ENCODE assay signal across 16 cellular contexts in the genomic region with DNA sequence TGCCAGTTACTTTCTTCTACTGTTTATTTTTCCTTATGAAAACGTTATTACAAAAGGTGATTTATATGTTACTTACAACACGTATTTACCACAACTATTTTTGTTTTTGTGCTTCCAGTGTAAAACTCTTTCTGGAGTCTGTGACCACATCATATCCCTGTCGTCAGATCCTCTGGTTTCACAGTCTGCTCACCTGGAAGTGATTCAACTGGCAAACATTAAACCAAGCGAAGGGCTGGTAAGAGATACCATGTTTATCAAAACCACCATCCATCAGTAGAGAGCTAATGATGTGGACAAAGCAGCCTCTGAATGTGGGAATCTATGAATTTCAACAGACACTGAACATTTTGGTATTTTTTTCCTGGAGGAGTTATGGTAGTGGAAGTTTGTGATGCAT.
DNase-seq lines count a peak whose midpoint lies in the region; ATAC-seq and TF ChIP-seq lines count a peak whose summit lies in the region.
"Had no signal": no experiment of that assay in that cellular context is flagged by ENCODE, and none has a peak within 500 bp of the region (broad histone marks: within the 10 kb centered on the region; RNA-seq: fewer than 3 reads in every experiment).

No MANE protein-coding gene starts in this region.

- H3K27ac ChIP-seq in GM23338 (ENCODE audit: low read depth): no peak overlapping the region
- H3K27ac ChIP-seq: 22Rv1 had no signal

- H3K79me2 ChIP-seq in GM23338 (replicated peaks; ENCODE audit: insufficient read depth): no peaks in the 10 kb centered on the region

- no peaks in the 10 kb centered on the region for H3K9me3 ChIP-seq in T-helper 17 cell (ENCODE audit: control insufficient read depth, low read length, poor library complexity, severe bottlenecking)

- H3K27ac Mint-ChIP-seq in GM23338 (no peak overlapping the region), T-helper 17 cell (no peak overlapping the region)
- H3K27ac Mint-ChIP-seq: CD8-positive, alpha-beta T cell had no signal

- no peaks in the 10 kb centered on the region for H3K27me3 ChIP-seq in GM23338 (ENCODE audit: insufficient read depth)

- TF ChIP-seq CTCF in GM23338 (conservative IDR thresholded peaks at IDR 0.05; ENCODE audit: low read depth in 2 of 2): no peak

- H3K4me2 ChIP-seq in GM23338: no peak overlapping the region

- no peaks in the 10 kb centered on the region for H3F3A ChIP-seq in GM23338 (replicated peaks; ENCODE audit: low read depth)

- H3K4me1 ChIP-seq in GM23338 (ENCODE audit: insufficient read depth): peaks cover 35% of the 10 kb centered on the region

- no peaks in the 10 kb centered on the region for H4K20me1 ChIP-seq in GM23338 (replicated peaks; ENCODE audit: insufficient read depth)

- H2AFZ ChIP-seq in GM23338: no peak overlapping the region

- no peaks in the 10 kb centered on the region for H3K9me2 ChIP-seq in GM23338 (ENCODE audit: insufficient read depth)

- no peaks in the 10 kb centered on the region for H3K9me3 Mint-ChIP-seq in GM23338
- H3K9me3 Mint-ChIP-seq: CD8-positive, alpha-beta T cell had no signal

- H3K4me1 Mint-ChIP-seq in GM23338 (peaks cover 25% of the 10 kb centered on the region), T-helper 17 cell (no peaks in the 10 kb centered on the region)

- H3K4me3 ChIP-seq in GM23338: no peak overlapping the region

- H3K36me3 ChIP-seq in GM23338 (ENCODE audit: insufficient read depth): no peaks in the 10 kb centered on the region

- H3K36me3 Mint-ChIP-seq in GM23338 (ENCODE audit: low read depth) (no peaks in the 10 kb centered on the region), T-helper 17 cell (ENCODE audit: low read depth) (no peaks in the 10 kb centered on the region)

- no peak overlapping the region for H3K4me3 Mint-ChIP-seq in GM23338
- no peak overlapping the region for H3K4me3 Mint-ChIP-seq in T-helper 17 cell
- H3K4me3 Mint-ChIP-seq: CD8-positive, alpha-beta T cell had no signal

- ATAC-seq in GM23338: no peak
- ATAC-seq in T-helper 17 cell: no peak
- ATAC-seq in GM18867 (IDR thresholded peaks at IDR 0.05; ENCODE audit: unreplicated experiment): no peak
- ATAC-seq: CD8-positive, alpha-beta T cell; SK-N-SH treated with all-trans-retinoic acid at 6 μM for 48 hours had no signal

- H3K27me3 Mint-ChIP-seq in GM23338 (ENCODE audit: insufficient read depth, low read depth, poor library complexity): no peaks in the 10 kb centered on the region
- H3K27me3 Mint-ChIP-seq in T-helper 17 cell: no peaks in the 10 kb centered on the region

- DNase-seq in DMS 273 (lab: John Stamatoyannopoulos, UW; ENCODE audit: unreplicated experiment) (peak; percentile 21), DMS 273 treated with DMSO at 0.1 percent for 48 hours (lab: John Stamatoyannopoulos, UW) (no peak), NCI-H2171 (lab: John Stamatoyannopoulos, UW) (peak; percentile 2), astrocyte of the hippocampus (ENCODE audit: low read depth, low spot score) (peak; percentile 9), kidney glomerular epithelial cell (lab: John Stamatoyannopoulos, UW) (peak; percentile 1), GM23338 (ENCODE audit: low spot score) (no peak), T-helper 17 cell (no peak)
- DNase-seq: CD8-positive, alpha-beta T cell; KBM-7; NCI-H1436 treated with DMSO at 0.1 percent for 48 hours; NCI-H2107; NCI-H510A treated with DMSO at 0.1 percent for 48 hours; SHP77 had no signal

TF ChIP-seq in GM23338, 12 proteins besides CTCF, POLR2A, EP300 and RAD21 (continues in another document):
- TF ChIP-seq JUNB (IDR thresholded peaks at IDR 0.05; ENCODE audit: unreplicated experiment) (no peak), ZNF114 (CRISPR knock-in tag; IDR thresholded peaks at IDR 0.05) (no peak), ZNF331 (CRISPR knock-in tag; IDR thresholded peaks at IDR 0.05; ENCODE audit: low read depth) (no peak), CREB1 (CRISPR knock-in tag; IDR thresholded peaks at IDR 0.05; ENCODE audit: low read depth) (no peak), STAT1 (IDR thresholded peaks at IDR 0.05; ENCODE audit: unreplicated experiment) (no peak), EZH2phosphoT487 (IDR thresholded peaks at IDR 0.05; ENCODE audit: unreplicated experiment) (no peak), EZH2 (IDR thresholded peaks at IDR 0.05; ENCODE audit: low read depth, unreplicated experiment) (no peak), POLR2AphosphoS5 (IDR thresholded peaks at IDR 0.05; ENCODE audit: low read depth) (no peak), NANOG (IDR thresholded peaks at IDR 0.05; ENCODE audit: borderline replicate concordance) (no peak)
- TF ChIP-seq, protein P1, sequence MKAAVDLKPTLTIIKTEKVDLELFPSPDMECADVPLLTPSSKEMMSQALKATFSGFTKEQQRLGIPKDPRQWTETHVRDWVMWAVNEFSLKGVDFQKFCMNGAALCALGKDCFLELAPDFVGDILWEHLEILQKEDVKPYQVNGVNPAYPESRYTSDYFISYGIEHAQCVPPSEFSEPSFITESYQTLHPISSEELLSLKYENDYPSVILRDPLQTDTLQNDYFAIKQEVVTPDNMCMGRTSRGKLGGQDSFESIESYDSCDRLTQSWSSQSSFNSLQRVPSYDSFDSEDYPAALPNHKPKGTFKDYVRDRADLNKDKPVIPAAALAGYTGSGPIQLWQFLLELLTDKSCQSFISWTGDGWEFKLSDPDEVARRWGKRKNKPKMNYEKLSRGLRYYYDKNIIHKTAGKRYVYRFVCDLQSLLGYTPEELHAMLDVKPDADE (IDR thresholded peaks at IDR 0.05): no peak
- TF ChIP-seq, protein P2, sequence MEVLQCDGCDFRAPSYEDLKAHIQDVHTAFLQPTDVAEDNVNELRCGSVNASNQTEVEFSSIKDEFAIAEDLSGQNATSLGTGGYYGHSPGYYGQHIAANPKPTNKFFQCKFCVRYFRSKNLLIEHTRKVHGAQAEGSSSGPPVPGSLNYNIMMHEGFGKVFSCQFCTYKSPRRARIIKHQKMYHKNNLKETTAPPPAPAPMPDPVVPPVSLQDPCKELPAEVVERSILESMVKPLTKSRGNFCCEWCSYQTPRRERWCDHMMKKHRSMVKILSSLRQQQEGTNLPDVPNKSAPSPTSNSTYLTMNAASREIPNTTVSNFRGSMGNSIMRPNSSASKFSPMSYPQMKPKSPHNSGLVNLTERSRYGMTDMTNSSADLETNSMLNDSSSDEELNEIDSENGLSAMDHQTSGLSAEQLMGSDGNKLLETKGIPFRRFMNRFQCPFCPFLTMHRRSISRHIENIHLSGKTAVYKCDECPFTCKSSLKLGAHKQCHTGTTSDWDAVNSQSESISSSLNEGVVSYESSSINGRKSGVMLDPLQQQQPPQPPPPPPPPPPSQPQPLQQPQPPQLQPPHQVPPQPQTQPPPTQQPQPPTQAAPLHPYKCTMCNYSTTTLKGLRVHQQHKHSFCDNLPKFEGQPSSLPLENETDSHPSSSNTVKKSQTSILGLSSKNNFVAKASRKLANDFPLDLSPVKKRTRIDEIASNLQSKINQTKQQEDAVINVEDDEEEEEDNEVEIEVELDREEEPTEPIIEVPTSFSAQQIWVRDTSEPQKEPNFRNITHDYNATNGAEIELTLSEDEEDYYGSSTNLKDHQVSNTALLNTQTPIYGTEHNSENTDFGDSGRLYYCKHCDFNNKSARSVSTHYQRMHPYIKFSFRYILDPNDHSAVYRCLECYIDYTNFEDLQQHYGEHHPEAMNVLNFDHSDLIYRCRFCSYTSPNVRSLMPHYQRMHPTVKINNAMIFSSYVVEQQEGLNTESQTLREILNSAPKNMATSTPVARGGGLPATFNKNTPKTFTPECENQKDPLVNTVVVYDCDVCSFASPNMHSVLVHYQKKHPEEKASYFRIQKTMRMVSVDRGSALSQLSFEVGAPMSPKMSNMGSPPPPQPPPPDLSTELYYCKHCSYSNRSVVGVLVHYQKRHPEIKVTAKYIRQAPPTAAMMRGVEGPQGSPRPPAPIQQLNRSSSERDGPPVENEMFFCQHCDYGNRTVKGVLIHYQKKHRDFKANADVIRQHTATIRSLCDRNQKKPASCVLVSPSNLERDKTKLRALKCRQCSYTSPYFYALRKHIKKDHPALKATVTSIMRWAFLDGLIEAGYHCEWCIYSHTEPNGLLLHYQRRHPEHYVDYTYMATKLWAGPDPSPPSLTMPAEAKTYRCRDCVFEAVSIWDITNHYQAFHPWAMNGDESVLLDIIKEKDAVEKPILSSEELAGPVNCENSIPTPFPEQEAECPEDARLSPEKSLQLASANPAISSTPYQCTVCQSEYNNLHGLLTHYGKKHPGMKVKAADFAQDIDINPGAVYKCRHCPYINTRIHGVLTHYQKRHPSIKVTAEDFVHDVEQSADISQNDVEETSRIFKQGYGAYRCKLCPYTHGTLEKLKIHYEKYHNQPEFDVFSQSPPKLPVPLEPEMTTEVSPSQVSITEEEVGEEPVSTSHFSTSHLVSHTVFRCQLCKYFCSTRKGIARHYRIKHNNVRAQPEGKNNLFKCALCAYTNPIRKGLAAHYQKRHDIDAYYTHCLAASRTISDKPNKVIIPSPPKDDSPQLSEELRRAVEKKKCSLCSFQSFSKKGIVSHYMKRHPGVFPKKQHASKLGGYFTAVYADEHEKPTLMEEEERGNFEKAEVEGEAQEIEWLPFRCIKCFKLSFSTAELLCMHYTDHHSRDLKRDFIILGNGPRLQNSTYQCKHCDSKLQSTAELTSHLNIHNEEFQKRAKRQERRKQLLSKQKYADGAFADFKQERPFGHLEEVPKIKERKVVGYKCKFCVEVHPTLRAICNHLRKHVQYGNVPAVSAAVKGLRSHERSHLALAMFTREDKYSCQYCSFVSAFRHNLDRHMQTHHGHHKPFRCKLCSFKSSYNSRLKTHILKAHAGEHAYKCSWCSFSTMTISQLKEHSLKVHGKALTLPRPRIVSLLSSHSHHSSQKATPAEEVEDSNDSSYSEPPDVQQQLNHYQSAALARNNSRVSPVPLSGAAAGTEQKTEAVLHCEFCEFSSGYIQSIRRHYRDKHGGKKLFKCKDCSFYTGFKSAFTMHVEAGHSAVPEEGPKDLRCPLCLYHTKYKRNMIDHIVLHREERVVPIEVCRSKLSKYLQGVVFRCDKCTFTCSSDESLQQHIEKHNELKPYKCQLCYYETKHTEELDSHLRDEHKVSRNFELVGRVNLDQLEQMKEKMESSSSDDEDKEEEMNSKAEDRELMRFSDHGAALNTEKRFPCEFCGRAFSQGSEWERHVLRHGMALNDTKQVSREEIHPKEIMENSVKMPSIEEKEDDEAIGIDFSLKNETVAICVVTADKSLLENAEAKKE (CRISPR knock-in tag; IDR thresholded peaks at IDR 0.05): no peak

Comparison
In these comparisons a context has a peak if more than half of its experiments do, and no peak if none do; other contexts are left out.
1. DNase-seq: peak in DMS 273 (single experiment), NCI-H2171 (single experiment), astrocyte of the hippocampus (single experiment) and kidney glomerular epithelial cell (single experiment); none in DMS 273 treated with DMSO at 0.1 percent for 48 hours (single experiment), GM23338 (single experiment) and T-helper 17 cell (0 of 3).